Comparison of ENCODE assay signal across 24 cellular contexts in the genomic region with DNA sequence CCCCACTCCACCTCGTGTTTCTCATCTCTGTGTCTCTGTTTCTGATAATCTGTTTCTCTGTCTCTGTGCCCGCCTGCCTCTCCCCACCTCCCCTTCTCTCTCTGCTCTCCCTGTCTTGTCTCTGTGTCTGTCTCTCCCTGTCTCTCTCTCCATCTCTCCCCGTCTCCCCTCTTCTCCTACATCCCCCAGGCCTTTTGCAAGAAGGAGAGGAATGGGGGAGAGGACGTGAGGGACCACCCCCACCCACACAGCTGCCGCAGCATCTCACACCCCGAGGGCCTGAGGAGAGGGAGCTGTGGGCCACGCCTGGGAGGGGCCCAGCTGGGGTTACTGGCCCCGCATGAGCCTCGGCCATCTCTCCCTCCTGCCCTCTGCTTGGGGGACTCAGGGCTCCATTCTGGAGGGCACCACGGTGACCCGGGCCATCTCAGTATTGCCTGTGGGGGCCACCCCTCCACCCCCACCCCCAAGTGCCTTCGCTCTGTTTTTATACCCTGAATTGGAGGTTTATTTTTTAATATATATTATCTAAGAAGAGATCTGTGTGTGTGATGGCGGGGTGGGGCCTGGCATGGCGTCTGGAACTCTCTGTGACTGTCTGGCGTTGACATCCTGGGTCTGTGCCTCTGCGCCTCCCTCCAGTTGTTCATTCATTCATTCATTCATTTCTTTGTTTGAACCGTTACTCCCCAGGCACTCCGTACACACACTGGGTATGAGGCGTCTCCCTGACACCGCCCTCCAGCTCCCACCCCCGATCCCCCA. TPM values are rescaled to one million over a fixed set of nuclear protein-coding genes. Genes with fewer than 3 reads are reported as not detected.
DNase-seq lines count a peak whose midpoint lies in the region; ATAC-seq, FAIRE-seq and TF ChIP-seq lines count a peak whose summit lies in the region.
"Had no signal": no experiment of that assay in that cellular context is flagged by ENCODE, and none has a peak within 500 bp of the region (broad histone marks: within the 10 kb centered on the region; RNA-seq: fewer than 3 reads in every experiment).

No MANE protein-coding gene starts in this region.

- no peak overlapping the region for H3K27ac ChIP-seq in CD4-positive, alpha-beta T cell (ENCODE audit: low read depth, low read length)
- H3K27ac ChIP-seq: epithelial cell of prostate, upper lobe of right lung had no signal

- peaks cover 54% of the 10 kb centered on the region for H3K4me1 Mint-ChIP-seq in CD4-positive, alpha-beta T cell (ENCODE audit: low read depth)
- H3K4me1 Mint-ChIP-seq in Caco-2 (ENCODE audit: low read depth, unreplicated experiment), result peaks cover 28% of the 10 kb centered on the region
- peaks cover 25% of the 10 kb centered on the region for H3K4me1 Mint-ChIP-seq in activated T-helper 17 cell treated with anti-CD3 and anti-CD28 coated beads, Interleukin-2, amount 50 U/mL, for 72 hours
- H3K4me1 Mint-ChIP-seq in memory B cell, result peaks cover 39% of the 10 kb centered on the region

- peak overlapping the region; percentile 42 for H3K4me3 Mint-ChIP-seq in CD4-positive, alpha-beta T cell
- H3K4me3 Mint-ChIP-seq in Caco-2 (ENCODE audit: unreplicated experiment) (no peak overlapping the region), memory B cell (no peak overlapping the region)
- H3K4me3 Mint-ChIP-seq in activated T-helper 17 cell treated with anti-CD3 and anti-CD28 coated beads, Interleukin-2, amount 50 U/mL, for 72 hours, result no peak overlapping the region
- H3K4me3 Mint-ChIP-seq: T-helper 17 cell, WTC11 had no signal

- peak; percentile 9 for ATAC-seq in CD4-positive, alpha-beta T cell (ENCODE audit: poor library complexity)
- ATAC-seq in activated T-helper 17 cell treated with anti-CD3 and anti-CD28 coated beads, Interleukin-2, amount 50 U/mL, for 72 hours (replicated peaks), result no peak
- no peak for ATAC-seq in memory B cell (ENCODE audit: low read depth)
- ATAC-seq: left ventricle myocardium superior, mucosa of descending colon, T-helper 17 cell, upper lobe of right lung had no signal

- H3K4me1 ChIP-seq in Caco-2, result peaks cover 26% of the 10 kb centered on the region
- H3K4me1 ChIP-seq: upper lobe of right lung had no signal

- CTCF ChIA-PET in CD4-positive, alpha-beta T cell (lab: Charles Lee), result interaction anchor here (1.9 kb wide), 1 partner anchor 34 kb away, joined by 4 read pairs; no protein-coding TSS in a partner anchor
- CTCF ChIA-PET in Caco-2 (lab: Charles Lee), result no interaction called here

- H3K27ac Mint-ChIP-seq in CD4-positive, alpha-beta T cell, result peak overlapping the region; percentile 76
- peak overlapping the region; percentile 0 for H3K27ac Mint-ChIP-seq in Caco-2 (ENCODE audit: unreplicated experiment)
- peak overlapping the region; percentile 65 for H3K27ac Mint-ChIP-seq in activated T-helper 17 cell treated with anti-CD3 and anti-CD28 coated beads, Interleukin-2, amount 50 U/mL, for 72 hours
- peak overlapping the region; percentile 69 for H3K27ac Mint-ChIP-seq in memory B cell

- H3K36me3 Mint-ChIP-seq in CD4-positive, alpha-beta T cell (ENCODE audit: low read depth), result peaks cover 55% of the 10 kb centered on the region
- H3K36me3 Mint-ChIP-seq in Caco-2 (ENCODE audit: insufficient read depth, unreplicated experiment) (peaks cover 24% of the 10 kb centered on the region), memory B cell (peaks cover 32% of the 10 kb centered on the region)
- H3K36me3 Mint-ChIP-seq in activated T-helper 17 cell treated with anti-CD3 and anti-CD28 coated beads, Interleukin-2, amount 50 U/mL, for 72 hours (ENCODE audit: low read depth), result peaks cover 70% of the 10 kb centered on the region

- H3K27me3 Mint-ChIP-seq in CD4-positive, alpha-beta T cell, result peaks cover 7% of the 10 kb centered on the region
- H3K27me3 Mint-ChIP-seq in Caco-2 (ENCODE audit: insufficient read depth, unreplicated experiment), result no peaks in the 10 kb centered on the region
- H3K27me3 Mint-ChIP-seq in activated T-helper 17 cell treated with anti-CD3 and anti-CD28 coated beads, Interleukin-2, amount 50 U/mL, for 72 hours, result peaks cover 11% of the 10 kb centered on the region
- no peaks in the 10 kb centered on the region for H3K27me3 Mint-ChIP-seq in memory B cell

- TF ChIP-seq CTCF in CD4-positive, alpha-beta T cell (IDR thresholded peaks at IDR 0.05), result no peak
- no peak for TF ChIP-seq CTCF in Caco-2 (IDR thresholded peaks at IDR 0.05; ENCODE audit: insufficient read depth in 1 of 2, low read depth in 1 of 2, low read length in 1 of 2, severe bottlenecking in 1 of 2, unreplicated experiment in 1 of 2)

- no peak for TF ChIP-seq POLR2A in GM12892 (IDR thresholded peaks at IDR 0.05; ENCODE audit: low read depth, low read length)

- FAIRE-seq in GM12892 (lab: Jason Lieb, UNC), result no peak

- H3K27me3 ChIP-seq in CD4-positive, alpha-beta T cell (ENCODE audit: control insufficient read depth, insufficient read depth, low read length), result no peaks in the 10 kb centered on the region
- no peaks in the 10 kb centered on the region; the same call in 1 of the 2 replicates for H3K27me3 ChIP-seq in Caco-2 (replicated peaks; ENCODE audit: control insufficient read depth, insufficient read depth, low read length)

- H3K36me3 ChIP-seq in Caco-2 (ENCODE audit: control insufficient read depth, insufficient read depth, low read length), result peaks cover 6% of the 10 kb centered on the region

- BruUV-seq in Caco-2 (replicated peaks; lab: Mats Ljungman, UMichigan), result no TSS peak

- intact Hi-C loops in CD4-positive, alpha-beta T cell (cut with DNase I, micrococcal nuclease), result no loop called here
- intact Hi-C loops in Caco-2 (cut with micrococcal nuclease; ENCODE audit: unreplicated experiment), result no loop called here

- POLR2A ChIA-PET in CD4-positive, alpha-beta T cell (lab: Charles Lee), result interaction anchor here (0.6 to 8.3 kb wide), 6 partner anchors 11 to 1965 kb away, joined by 3 to 92 read pairs (median 4); no protein-coding TSS in a partner anchor
- POLR2A ChIA-PET in Caco-2 (lab: Charles Lee), result no interaction called here

- H3K4me3 ChIP-seq in Caco-2 (ENCODE audit: low read depth, low read length), result no peak overlapping the region
- H3K4me3 ChIP-seq: mucosa of descending colon, upper lobe of right lung had no signal

- H3K9me3 Mint-ChIP-seq in CD4-positive, alpha-beta T cell, result no peaks in the 10 kb centered on the region
- H3K9me3 Mint-ChIP-seq in Caco-2 (ENCODE audit: unreplicated experiment), result no peaks in the 10 kb centered on the region
- no peaks in the 10 kb centered on the region for H3K9me3 Mint-ChIP-seq in activated T-helper 17 cell treated with anti-CD3 and anti-CD28 coated beads, Interleukin-2, amount 50 U/mL, for 72 hours
- no peaks in the 10 kb centered on the region for H3K9me3 Mint-ChIP-seq in memory B cell
- H3K9me3 Mint-ChIP-seq: WTC11 had no signal

- no peaks in the 10 kb centered on the region for H3K9me3 ChIP-seq in CD4-positive, alpha-beta T cell (ENCODE audit: control insufficient read depth, low read length)
- no peaks in the 10 kb centered on the region for H3K9me3 ChIP-seq in Caco-2
- H3K9me3 ChIP-seq: mucosa of descending colon, upper lobe of right lung had no signal

- DNase-seq in CD4-positive, alpha-beta T cell, result no peak
- DNase-seq in Caco-2 (no peak), memory B cell (ENCODE audit: low spot score in 2 of 2) (no peak), hippocampal formation (lab: John Stamatoyannopoulos, UW) (no peak), GM12892 (ENCODE audit: insufficient read length) (no peak)
- DNase-seq in activated CD8-positive, alpha-beta memory T cell treated with anti-CD3 and anti-CD28 coated beads, Interleukin-2, amount 50 U/mL, for 48 hours, result no peak
- DNase-seq: activated CD8-positive, alpha-beta memory T cell treated with anti-CD3 and anti-CD28 coated beads for 24 hours; activated effector memory CD4-positive, alpha-beta T cell treated with Interleukin-2 at 50 U/mL for 16 hours; caudate nucleus; left ventricle myocardium superior; NCI-H1417; NCI-H526; nucleus accumbens; SIG-M5; stimulated activated CD4-positive, alpha-beta T cell treated with anti-CD3 and anti-CD28 coated beads, Interleukin-4, amount 100 ng/mL, for 24 hours; T-helper 17 cell; upper lobe of right lung had no signal

RNA-seq across cellular contexts. Expression of a gene that starts 21.2 kb away (rescaled TPM):
- 1 to 10 TPM; 7.7 to 8.9 TPM for total RNA-seq in CD4-positive, alpha-beta T cell
- 0.23 and 0.49 TPM in 2 replicates for total RNA-seq in Caco-2 (2022)
- total RNA-seq in activated T-helper 17 cell treated with anti-CD3 and anti-CD28 coated beads, Interleukin-2, amount 50 U/mL, for 72 hours, result 1 to 10 TPM in 1 of 2 donors, under 1 TPM in 1; 0.89 to 2.1 TPM
- 0.13 TPM for polyA plus RNA-seq in GM12892 (2012; ENCODE audit: missing spikeins)
- total RNA-seq: dermis microvascular lymphatic vessel endothelial cell, fibroblast of villous mesenchyme, left ventricle myocardium superior, renal cortical epithelial cell had no signal

RNA-seq across cellular contexts. Expression of a gene that starts 24.1 kb away (rescaled TPM):
- 1,000 to 10,000 TPM; 1,019 to 1,047 TPM for total RNA-seq in CD4-positive, alpha-beta T cell
- total RNA-seq in Caco-2 (2022), result 60.2 and 63.5 TPM in 2 replicates
- total RNA-seq in activated T-helper 17 cell treated with anti-CD3 and anti-CD28 coated beads, Interleukin-2, amount 50 U/mL, for 72 hours, result 100 to 1,000 TPM; 255 to 337 TPM
- polyA plus RNA-seq in GM12892 (2012; ENCODE audit: missing spikeins), result 67.2 TPM

RNA-seq across cellular contexts. Expression of a gene that starts 30.0 kb away (rescaled TPM):
- 1 to 10 TPM; 3.7 to 3.8 TPM for total RNA-seq in CD4-positive, alpha-beta T cell
- total RNA-seq in Caco-2 (2022), result 0.82 TPM in 1 of 2 replicates, not detected in the other
- total RNA-seq in activated T-helper 17 cell treated with anti-CD3 and anti-CD28 coated beads, Interleukin-2, amount 50 U/mL, for 72 hours, result under 1 TPM; 0.22 to 0.98 TPM
- polyA plus RNA-seq in GM12892 (2012; ENCODE audit: missing spikeins), result 249 TPM
- total RNA-seq: fibroblast of villous mesenchyme, left ventricle myocardium superior had no signal

RNA-seq across cellular contexts. Expression of a gene that starts 47.0 kb away (rescaled TPM):
- total RNA-seq in CD4-positive, alpha-beta T cell, result 1,000 to 10,000 TPM; 3,668 to 3,697 TPM
- total RNA-seq in Caco-2 (2022), result 3,297 and 3,418 TPM in 2 replicates
- total RNA-seq in activated T-helper 17 cell treated with anti-CD3 and anti-CD28 coated beads, Interleukin-2, amount 50 U/mL, for 72 hours, result 1,000 to 10,000 TPM; 3,531 to 4,049 TPM
- 4,494 TPM for polyA plus RNA-seq in GM12892 (2012; ENCODE audit: missing spikeins)

RNA-seq across cellular contexts. Expression of a gene that starts 52.0 kb away (rescaled TPM):
- 100 to 1,000 TPM in 1 of 2 experiments, 10 to 100 TPM in 1; 96.0 to 102 TPM for total RNA-seq in CD4-positive, alpha-beta T cell
- total RNA-seq in Caco-2 (2022), result 64.4 and 70.7 TPM in 2 replicates
- total RNA-seq in activated T-helper 17 cell treated with anti-CD3 and anti-CD28 coated beads, Interleukin-2, amount 50 U/mL, for 72 hours, result 10 to 100 TPM; 37.6 to 54.7 TPM
- 17.6 TPM for polyA plus RNA-seq in GM12892 (2012; ENCODE audit: missing spikeins)

Comparison
In these comparisons a context has a peak if more than half of its experiments do, and no peak if none do; other contexts are left out.
1. H3K27ac Mint-ChIP-seq: peak in every context shown above with its lines; median percentile 76 in CD4-positive, alpha-beta T cell; 69 in memory B cell; 65 in activated T-helper 17 cell treated with anti-CD3 and anti-CD28 coated beads, Interleukin-2, amount 50 U/mL, for 72 hours; 0 in Caco-2.